ENCODE assay signal across 8 cellular contexts in the genomic region with DNA sequence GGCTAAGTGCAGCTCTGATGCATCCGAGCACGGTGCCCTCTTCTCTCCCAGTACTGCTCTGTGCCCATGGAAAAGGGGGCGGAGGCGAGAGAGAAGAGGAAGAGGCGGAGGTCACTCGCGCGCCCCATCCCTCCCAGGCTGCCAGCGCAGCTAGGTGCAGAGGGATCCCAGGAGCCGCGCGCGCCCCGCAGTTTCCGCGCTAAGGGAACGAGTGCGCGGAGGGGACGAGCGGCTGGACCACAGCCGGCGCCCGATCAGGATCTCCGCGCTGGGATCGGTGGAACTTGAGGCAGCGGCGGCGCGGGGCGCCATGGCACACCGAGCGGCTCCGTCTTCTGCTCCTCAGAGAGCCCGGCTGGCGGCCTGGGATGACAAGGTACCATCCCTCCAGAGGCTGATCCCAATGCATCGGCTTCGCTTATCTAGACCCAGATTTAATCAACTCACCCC. TPM values are rescaled to one million over a fixed set of nuclear protein-coding genes. Genes with fewer than 3 reads are reported as not detected.
DNase-seq lines count a peak whose midpoint lies in the region; ATAC-seq and TF ChIP-seq lines count a peak whose summit lies in the region.

A gene with protein sequence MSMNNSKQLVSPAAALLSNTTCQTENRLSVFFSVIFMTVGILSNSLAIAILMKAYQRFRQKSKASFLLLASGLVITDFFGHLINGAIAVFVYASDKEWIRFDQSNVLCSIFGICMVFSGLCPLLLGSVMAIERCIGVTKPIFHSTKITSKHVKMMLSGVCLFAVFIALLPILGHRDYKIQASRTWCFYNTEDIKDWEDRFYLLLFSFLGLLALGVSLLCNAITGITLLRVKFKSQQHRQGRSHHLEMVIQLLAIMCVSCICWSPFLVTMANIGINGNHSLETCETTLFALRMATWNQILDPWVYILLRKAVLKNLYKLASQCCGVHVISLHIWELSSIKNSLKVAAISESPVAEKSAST (plus strand): TSS at position 114 of the 450 bp plus-strand sequence. CDS start 1,770 bp downstream, outside the sequence.

- peak in 5 of 8 donors; percentile 25 to 57 (median 53) for ATAC-seq in heart right ventricle
- no peak for ATAC-seq in GM18861 (IDR thresholded peaks at IDR 0.05; ENCODE audit: unreplicated experiment)
- ATAC-seq in GM21367 (IDR thresholded peaks at IDR 0.05; ENCODE audit: unreplicated experiment): no peak

- H3K27ac ChIP-seq in SK-N-MC: no peak within 1 kb of the TSS
- peak within 1 kb of the TSS in 4 of 10 donors; percentile 22 to 67 (median 33) for H3K27ac ChIP-seq in heart right ventricle

- peak within 1 kb of the TSS; percentile 78 for H3K4me3 ChIP-seq in SK-N-MC
- peak within 1 kb of the TSS in 9 of 10 donors; percentile 27 to 58 (median 49) for H3K4me3 ChIP-seq in heart right ventricle
- peak within 1 kb of the TSS; percentile 55 for H3K4me3 ChIP-seq in retinal pigment epithelial cell (ENCODE audit: low read length)

- peaks cover 0 to 66% (median 42%) of the 10 kb centered on the region in 7 donors for H3K27me3 ChIP-seq in heart right ventricle

- TF ChIP-seq CTCF in heart right ventricle (IDR thresholded peaks at IDR 0.05) (no peak), retinal pigment epithelial cell (conservative IDR thresholded peaks at IDR 0.05; ENCODE audit: low read depth, low read length) (no peak)

- H3K36me3 ChIP-seq in SK-N-MC (ENCODE audit: insufficient read depth, low read length) (no peaks in the 10 kb centered on the region), heart right ventricle (no peaks in the 10 kb centered on the region)

- H3K9ac ChIP-seq in SK-N-MC (ENCODE audit: insufficient read length): no peak within 1 kb of the TSS

- H3K4me1 ChIP-seq in heart right ventricle: peaks cover 0 to 14% (median 8%) of the 10 kb centered on the region in 9 donors

- H3K9me3 ChIP-seq in SK-N-MC (ENCODE audit: low read depth, low read length): no peaks in the 10 kb centered on the region
- H3K9me3 ChIP-seq in heart right ventricle: peaks cover 0 to 15% (median 0%) of the 10 kb centered on the region in 11 donors

- 1% methylated on average over 39 of the region's 39 CpGs for WGBS in heart right ventricle, 2 donors

- intact Hi-C loops in heart right ventricle (cut with DNase I): no loop called here

- DNase-seq in GM04504 (ENCODE audit: low read depth) (peak; percentile 28), SK-N-MC (ENCODE audit: low read depth, low spot score) (no peak), heart right ventricle (no peak), retinal pigment epithelial cell (ENCODE audit: low read depth) (no peak), DMS153 treated with DMSO at 0.1 percent for 48 hours (lab: John Stamatoyannopoulos, UW; ENCODE audit: unreplicated experiment) (no peak), NCI-H2029 (lab: John Stamatoyannopoulos, UW) (no peak)

RNA-seq across cellular contexts. Expression of the gene that starts here (rescaled TPM):
- total RNA-seq in heart right ventricle: 1 to 10 TPM in 1 of 10 donors, under 1 TPM in 9; 0.22 to 1.1 (median 0.53) TPM
- polyA plus RNA-seq in heart right ventricle: under 1 TPM; 0.12 to 0.51 TPM

Comparison
In these comparisons a context has a peak if more than half of its experiments do, and no peak if none do; other contexts are left out.
1. ATAC-seq: peak in heart right ventricle (5 of 8); none in GM18861 (single experiment) and GM21367 (single experiment).
2. Peak in every context shown above with its lines, with median percentiles within 50 percentile points of each other: H3K4me3 ChIP-seq.